In genomic region chr14:55146425-55146824, GRCh38 we compare ENCODE assay signal across 18 cellular contexts. TPM values are rescaled to one million over a fixed set of nuclear protein-coding genes. Genes with fewer than 3 reads are reported as not detected.
DNase-seq lines count a peak whose midpoint lies in the region; ATAC-seq and TF ChIP-seq lines count a peak whose summit lies in the region.
"Had no signal": no experiment of that assay in that cellular context is flagged by ENCODE, and none has a peak within 500 bp of the region (broad histone marks: within the 10 kb centered on the region; RNA-seq: fewer than 3 reads in every experiment).

No MANE protein-coding gene starts in this region.

- H3K4me3 ChIP-seq in PC-3 (ENCODE audit: low read length), result no peak overlapping the region

- POLR2A ChIA-PET in activated CD4-positive, alpha-beta T cell treated with anti-CD3 and anti-CD28 coated beads, Interleukin-2, amount 10 ng/mL, durations not matched to agents 7 days and 5 days (lab: Charles Lee), result no interaction called here
- POLR2A ChIA-PET in PC-3 (lab: Charles Lee; ENCODE audit: unreplicated experiment), result interaction anchor here (0.5 kb wide), 1 partner anchor 16 kb away, joined by 4 read pairs; no protein-coding TSS in a partner anchor

- H3K4me1 Mint-ChIP-seq in activated CD4-positive, alpha-beta T cell treated with anti-CD3 and anti-CD28 coated beads, Interleukin-2, amount 10 ng/mL, durations not matched to agents 7 days and 5 days, result peaks cover 21% of the 10 kb centered on the region
- H3K4me1 Mint-ChIP-seq in stimulated activated effector memory CD8-positive, alpha-beta T cell treated with anti-CD3 and anti-CD28 coated beads, Interleukin-12 subunit alpha, Interleukin-12 subunit beta, amount 100 ng/mL, for 72 hours, result peaks cover 4% of the 10 kb centered on the region
- H3K4me1 Mint-ChIP-seq: CD14-positive monocyte had no signal

- peaks cover 75% of the 10 kb centered on the region for H3K36me3 Mint-ChIP-seq in activated CD4-positive, alpha-beta T cell treated with anti-CD3 and anti-CD28 coated beads, Interleukin-2, amount 10 ng/mL, durations not matched to agents 7 days and 5 days (ENCODE audit: low read depth)
- H3K36me3 Mint-ChIP-seq in stimulated activated effector memory CD8-positive, alpha-beta T cell treated with anti-CD3 and anti-CD28 coated beads, Interleukin-12 subunit alpha, Interleukin-12 subunit beta, amount 100 ng/mL, for 72 hours, result peaks cover 83% of the 10 kb centered on the region

- H3K27ac ChIP-seq in PC-3 (ENCODE audit: low read length), result no peak overlapping the region

- no peaks in the 10 kb centered on the region for H4K20me1 ChIP-seq in PC-3 (ENCODE audit: low read length)

- DNase-seq in activated CD4-positive, alpha-beta T cell treated with anti-CD3 and anti-CD28 coated beads, Interleukin-2, amount 10 ng/mL, durations not matched to agents 7 days and 5 days, result no peak
- DNase-seq in activated CD4-positive, alpha-beta T cell treated with anti-CD3 and anti-CD28 coated beads for 4 hours, result no peak
- DNase-seq in PC-3 (no peak), dermis blood vessel endothelial cell (peak; percentile 30), germinal center (ENCODE audit: low spot score) (no peak)
- DNase-seq in stimulated activated effector memory CD8-positive, alpha-beta T cell treated with anti-CD3 and anti-CD28 coated beads, Interleukin-12 subunit alpha, Interleukin-12 subunit beta, amount 100 ng/mL, for 72 hours (ENCODE audit: low spot score in 2 of 2), result no peak
- no peak for DNase-seq in stimulated activated CD4-positive, alpha-beta T cell treated with anti-CD3 and anti-CD28 coated beads, Interleukin-1b, Interleukin-23, amount 100 ng/mL, for 48 hours
- DNase-seq: ACHN, AML-193, EL, H7, NCI-H1048, NCI-H1694, NCI-H2171 treated with DMSO at 0.1 percent for 48 hours, NCI-H510A, NCI-H774 had no signal

- H3K9me3 ChIP-seq in PC-3 (ENCODE audit: low read length), result no peaks in the 10 kb centered on the region

- H3K79me2 ChIP-seq in PC-3 (ENCODE audit: low read length), result no peaks in the 10 kb centered on the region

- intact Hi-C loops in PC-3 (cut with micrococcal nuclease), result loop anchor here (5.0 kb wide), 1 partner anchor 59 kb away; no protein-coding TSS in a partner anchor

- H3K27me3 ChIP-seq in PC-3 (ENCODE audit: low read length), result no peaks in the 10 kb centered on the region

- H3K36me3 ChIP-seq in PC-3 (ENCODE audit: low read depth, low read length), result peaks cover 81% of the 10 kb centered on the region

- H3K4me2 ChIP-seq in PC-3 (ENCODE audit: low read length), result no peak overlapping the region

- H3K9me3 Mint-ChIP-seq in activated CD4-positive, alpha-beta T cell treated with anti-CD3 and anti-CD28 coated beads, Interleukin-2, amount 10 ng/mL, durations not matched to agents 7 days and 5 days, result no peaks in the 10 kb centered on the region
- H3K9me3 Mint-ChIP-seq in stimulated activated effector memory CD8-positive, alpha-beta T cell treated with anti-CD3 and anti-CD28 coated beads, Interleukin-12 subunit alpha, Interleukin-12 subunit beta, amount 100 ng/mL, for 72 hours, result no peaks in the 10 kb centered on the region
- H3K9me3 Mint-ChIP-seq: CD14-positive monocyte had no signal

- TF ChIP-seq CTCF in PC-3 (conservative IDR thresholded peaks at IDR 0.05; ENCODE audit: low read depth, low read length), result no peak

- H3K9ac ChIP-seq in PC-3 (ENCODE audit: low read length), result no peak overlapping the region

- no peaks in the 10 kb centered on the region for H3K9me2 ChIP-seq in PC-3 (replicated peaks; ENCODE audit: low read length)

- BruUV-seq in PC-3 (replicated peaks; lab: Mats Ljungman, UMichigan), result no TSS peak

- H2AFZ ChIP-seq in PC-3 (ENCODE audit: low read length), result no peak overlapping the region

- peak; percentile 29; the same call in 1 of the 2 replicates for ATAC-seq in PC-3
- ATAC-seq in stimulated activated effector memory CD8-positive, alpha-beta T cell treated with anti-CD3 and anti-CD28 coated beads, Interleukin-12 subunit alpha, Interleukin-12 subunit beta, amount 100 ng/mL, for 72 hours, result no peak
- ATAC-seq: HepG2 had no signal

- no peak overlapping the region for H3K4me3 Mint-ChIP-seq in activated CD4-positive, alpha-beta T cell treated with anti-CD3 and anti-CD28 coated beads, Interleukin-2, amount 10 ng/mL, durations not matched to agents 7 days and 5 days
- no peak overlapping the region for H3K4me3 Mint-ChIP-seq in stimulated activated effector memory CD8-positive, alpha-beta T cell treated with anti-CD3 and anti-CD28 coated beads, Interleukin-12 subunit alpha, Interleukin-12 subunit beta, amount 100 ng/mL, for 72 hours
- H3K4me3 Mint-ChIP-seq: CD14-positive monocyte had no signal

- CTCF ChIA-PET in activated CD4-positive, alpha-beta T cell treated with anti-CD3 and anti-CD28 coated beads, Interleukin-2, amount 10 ng/mL, durations not matched to agents 7 days and 5 days (lab: Charles Lee), result interaction anchor here (0.6 to 2.6 kb wide), 6 partner anchors 8 to 104 kb away, joined by 3 to 14 read pairs (median 4); partner anchors contain the start of gene MAPK1IP1L
- CTCF ChIA-PET in PC-3 (lab: Charles Lee), result no interaction called here

- no peaks in the 10 kb centered on the region for H3K4me1 ChIP-seq in PC-3 (ENCODE audit: insufficient read depth, low read length)

- no peaks in the 10 kb centered on the region for H3K27me3 Mint-ChIP-seq in activated CD4-positive, alpha-beta T cell treated with anti-CD3 and anti-CD28 coated beads, Interleukin-2, amount 10 ng/mL, durations not matched to agents 7 days and 5 days

- H3F3A ChIP-seq in PC-3 (ENCODE audit: low read length, unreplicated experiment), result peaks cover 8% of the 10 kb centered on the region

- peak overlapping the region; percentile 5 for H3K27ac Mint-ChIP-seq in activated CD4-positive, alpha-beta T cell treated with anti-CD3 and anti-CD28 coated beads, Interleukin-2, amount 10 ng/mL, durations not matched to agents 7 days and 5 days
- peak overlapping the region; percentile 17 for H3K27ac Mint-ChIP-seq in stimulated activated effector memory CD8-positive, alpha-beta T cell treated with anti-CD3 and anti-CD28 coated beads, Interleukin-12 subunit alpha, Interleukin-12 subunit beta, amount 100 ng/mL, for 72 hours

RNA-seq across cellular contexts. Expression of gene LGALS3, which starts 17.4 kb away (rescaled TPM):
- total RNA-seq in activated CD4-positive, alpha-beta T cell treated with anti-CD3 and anti-CD28 coated beads, Interleukin-2, amount 10 ng/mL, durations not matched to agents 7 days and 5 days, result 10 to 100 TPM; 39.1 to 41.6 TPM
- 317 and 333 TPM in 2 replicates for total RNA-seq in PC-3 (2014; rRNA removed)
- 62.5 and 202 TPM in 2 replicates for total RNA-seq in dermis blood vessel endothelial cell

RNA-seq across cellular contexts. Expression of gene DLGAP5, which starts 45.0 kb away (rescaled TPM):
- 100 to 1,000 TPM; 109 to 117 TPM for total RNA-seq in activated CD4-positive, alpha-beta T cell treated with anti-CD3 and anti-CD28 coated beads, Interleukin-2, amount 10 ng/mL, durations not matched to agents 7 days and 5 days
- 94.1 and 97.9 TPM in 2 replicates for total RNA-seq in PC-3 (2014; rRNA removed)
- total RNA-seq in dermis blood vessel endothelial cell, result 11.6 and 78.0 TPM in 2 replicates
